ENCODE assay signal across 10 cellular contexts in the genomic region with DNA sequence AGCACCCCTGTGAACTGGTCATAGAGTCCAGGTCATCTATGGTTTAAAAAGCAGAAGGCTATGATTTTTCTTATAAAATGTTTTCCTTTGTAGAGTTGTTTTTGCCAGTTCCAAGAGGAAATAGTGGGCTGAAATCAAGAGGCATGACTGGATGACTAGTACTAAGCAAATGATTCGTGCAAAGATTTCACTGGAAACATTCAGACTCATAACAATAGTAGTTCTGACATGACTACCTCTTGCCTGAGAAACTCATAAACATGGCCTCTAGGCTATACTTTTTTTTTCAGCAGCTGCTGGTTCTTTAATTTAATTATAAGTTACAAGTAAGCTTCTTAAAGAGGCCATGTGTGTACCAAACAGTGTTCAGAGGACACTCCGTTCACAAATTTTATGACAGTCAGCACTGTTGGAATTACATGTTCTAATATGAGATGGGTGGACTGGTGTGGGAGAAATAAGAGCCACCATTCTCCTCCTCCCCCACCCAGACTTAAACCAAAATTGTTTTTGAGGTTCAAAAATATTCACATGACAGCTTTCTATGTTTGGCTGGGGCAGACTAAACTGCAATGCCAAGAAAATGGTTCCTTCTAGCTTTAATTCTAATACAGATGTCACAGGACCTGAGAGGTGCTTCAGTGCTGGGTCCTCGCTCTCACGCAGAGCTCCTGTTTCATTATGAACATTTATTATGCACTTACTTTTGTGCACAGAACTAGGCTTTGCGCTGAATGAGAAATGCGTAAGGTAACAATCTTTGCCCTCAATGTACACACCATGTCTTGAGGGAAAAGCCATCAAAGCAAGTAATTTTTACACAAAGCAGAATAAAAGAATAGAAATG.
DNase-seq lines count a peak whose midpoint lies in the region; ATAC-seq, FAIRE-seq and TF ChIP-seq lines count a peak whose summit lies in the region.
"Had no signal": no experiment of that assay in that cellular context is flagged by ENCODE, and none has a peak within 500 bp of the region (broad histone marks: within the 10 kb centered on the region; RNA-seq: fewer than 3 reads in every experiment).

No MANE protein-coding gene starts in this region.

- H3K27me3 ChIP-seq in osteoblast (ENCODE audit: insufficient read depth, low read length), result no peaks in the 10 kb centered on the region
- H3K27me3 ChIP-seq in prostate gland (replicated peaks; ENCODE audit: insufficient read depth), result no peaks in the 10 kb centered on the region
- no peaks in the 10 kb centered on the region for H3K27me3 ChIP-seq in pancreas

- no peak overlapping the region for H3K4me3 Mint-ChIP-seq in activated CD4-positive, alpha-beta T cell treated with anti-CD3 and anti-CD28 coated beads for 36 hours
- no peak overlapping the region for H3K4me3 Mint-ChIP-seq in effector memory CD8-positive, alpha-beta T cell
- H3K4me3 Mint-ChIP-seq: nephron had no signal

- no peak overlapping the region for H3K4me3 ChIP-seq in osteoblast (ENCODE audit: insufficient read depth, low read length)
- no peak overlapping the region for H3K4me3 ChIP-seq in prostate gland
- H3K4me3 ChIP-seq in pancreas, result no peak overlapping the region
- H3K4me3 ChIP-seq: A549 had no signal

- H2AFZ ChIP-seq in osteoblast (ENCODE audit: low read length), result peak overlapping the region; percentile 66

- intact Hi-C loops in activated CD4-positive, alpha-beta T cell treated with anti-CD3 and anti-CD28 coated beads for 36 hours (cut with DNase I, micrococcal nuclease), result loop anchor here (2.0 to 5.0 kb wide), 3 partner anchors 43 to 278 kb away; no protein-coding TSS in a partner anchor
- intact Hi-C loops in prostate gland (cut with DNase I) (no loop called here), pancreas (cut with DNase I) (no loop called here)

- peaks cover 19% of the 10 kb centered on the region for H3K4me1 Mint-ChIP-seq in activated CD4-positive, alpha-beta T cell treated with anti-CD3 and anti-CD28 coated beads for 36 hours
- H3K4me1 Mint-ChIP-seq in effector memory CD8-positive, alpha-beta T cell (ENCODE audit: low read depth in 2 of 2), result no peaks in the 10 kb centered on the region

- H3K9me3 ChIP-seq in osteoblast (ENCODE audit: low read depth, low read length) (no peaks in the 10 kb centered on the region), prostate gland (no peaks in the 10 kb centered on the region), pancreas (no peaks in the 10 kb centered on the region)
- H3K9me3 ChIP-seq: A549 had no signal

- peak overlapping the region; percentile 66 for H3K27ac Mint-ChIP-seq in activated CD4-positive, alpha-beta T cell treated with anti-CD3 and anti-CD28 coated beads for 36 hours
- H3K27ac Mint-ChIP-seq in effector memory CD8-positive, alpha-beta T cell, result no peak overlapping the region
- H3K27ac Mint-ChIP-seq: nephron had no signal

- no peak for TF ChIP-seq CTCF in osteoblast (IDR thresholded peaks at IDR 0.05; ENCODE audit: extremely low read depth, low read depth, low read length)
- TF ChIP-seq CTCF in prostate gland (IDR thresholded peaks at IDR 0.05), result no peak
- no peak for TF ChIP-seq CTCF in pancreas (IDR thresholded peaks at IDR 0.05)

- WGBS in prostate gland, result 84% methylated on average over 6 of the region's 6 CpGs
- WGBS in pancreas, 2 donors, result 88 to 95% methylated on average over 6 of the region's 6 CpGs

- H3K27me3 Mint-ChIP-seq in activated CD4-positive, alpha-beta T cell treated with anti-CD3 and anti-CD28 coated beads for 36 hours, result peaks cover 2% of the 10 kb centered on the region
- no peaks in the 10 kb centered on the region for H3K27me3 Mint-ChIP-seq in effector memory CD8-positive, alpha-beta T cell

- no peaks in the 10 kb centered on the region for H3K79me2 ChIP-seq in osteoblast (ENCODE audit: insufficient read depth, low read length)

- peak overlapping the region; percentile 29 for H3K4me2 ChIP-seq in osteoblast (ENCODE audit: insufficient read depth, low read length)
- H3K4me2 ChIP-seq: A549 had no signal

- no peaks in the 10 kb centered on the region for H3K36me3 Mint-ChIP-seq in activated CD4-positive, alpha-beta T cell treated with anti-CD3 and anti-CD28 coated beads for 36 hours (ENCODE audit: low read depth)
- no peaks in the 10 kb centered on the region for H3K36me3 Mint-ChIP-seq in effector memory CD8-positive, alpha-beta T cell (ENCODE audit: insufficient read depth)

- peak overlapping the region; percentile 84 for H3K27ac ChIP-seq in osteoblast (ENCODE audit: low read depth, low read length)
- no peak overlapping the region for H3K27ac ChIP-seq in prostate gland
- H3K27ac ChIP-seq in pancreas, result no peak overlapping the region
- H3K27ac ChIP-seq: A549 had no signal

- H3K9me3 Mint-ChIP-seq in activated CD4-positive, alpha-beta T cell treated with anti-CD3 and anti-CD28 coated beads for 36 hours (ENCODE audit: low read depth), result no peaks in the 10 kb centered on the region
- no peaks in the 10 kb centered on the region for H3K9me3 Mint-ChIP-seq in effector memory CD8-positive, alpha-beta T cell
- H3K9me3 Mint-ChIP-seq: nephron had no signal

- H3K36me3 ChIP-seq in osteoblast (ENCODE audit: insufficient read depth, low read length) (no peaks in the 10 kb centered on the region), prostate gland (no peaks in the 10 kb centered on the region), pancreas (no peaks in the 10 kb centered on the region)

- H3K4me1 ChIP-seq in osteoblast (ENCODE audit: insufficient read depth, low read length) (peaks cover 16% of the 10 kb centered on the region), prostate gland (replicated peaks) (no peaks in the 10 kb centered on the region), pancreas (no peaks in the 10 kb centered on the region)
- H3K4me1 ChIP-seq: A549 had no signal

- DNase-seq in activated CD4-positive, alpha-beta T cell treated with anti-CD3 and anti-CD28 coated beads for 36 hours, result peak; percentile 30
- DNase-seq in activated CD4-positive, alpha-beta T cell treated with anti-CD3 and anti-CD28 coated beads for 1 hour, result no peak
- DNase-seq in M059J (ENCODE audit: low read depth) (peak; percentile 57), osteoblast (ENCODE audit: insufficient read length, low spot score, missing footprints) (peak; percentile 83), prostate gland (ENCODE audit: low spot score) (no peak), pancreas (no peak)
- no peak for DNase-seq in effector memory CD8-positive, alpha-beta T cell

- CTCF ChIA-PET in activated CD4-positive, alpha-beta T cell treated with anti-CD3 and anti-CD28 coated beads for 36 hours (lab: Charles Lee), result interaction anchor here (0.8 to 0.9 kb wide), 3 partner anchors 48 to 276 kb away, joined by 3 to 4 read pairs (median 3); no protein-coding TSS in a partner anchor

- POLR2A ChIA-PET in activated CD4-positive, alpha-beta T cell treated with anti-CD3 and anti-CD28 coated beads for 36 hours (lab: Charles Lee), result no interaction called here

- no peaks in the 10 kb centered on the region for H4K20me1 ChIP-seq in osteoblast (ENCODE audit: insufficient read depth, low read length)

- ATAC-seq in activated CD4-positive, alpha-beta T cell treated with anti-CD3 and anti-CD28 coated beads for 36 hours, result peak; percentile 82
- ATAC-seq in HG02588 (IDR thresholded peaks at IDR 0.05; ENCODE audit: unreplicated experiment), result peak; percentile 53
- ATAC-seq in effector memory CD8-positive, alpha-beta T cell (replicated peaks), result no peak
- no peak for ATAC-seq in pancreas
- ATAC-seq: A549 had no signal

- no peak for TF ChIP-seq POLR2A in prostate gland (IDR thresholded peaks at IDR 0.05)

- FAIRE-seq in pancreas (lab: Jason Lieb, UNC), result no peak
- FAIRE-seq: A549 had no signal

Comparison
In these comparisons a context has a peak if more than half of its experiments do, and no peak if none do; other contexts are left out.
1. DNase-seq: peak in activated CD4-positive, alpha-beta T cell treated with anti-CD3 and anti-CD28 coated beads for 36 hours (single experiment), M059J (single experiment) and osteoblast (single experiment); none in activated CD4-positive, alpha-beta T cell treated with anti-CD3 and anti-CD28 coated beads for 1 hour (single experiment), prostate gland (single experiment), effector memory CD8-positive, alpha-beta T cell (0 of 3) and pancreas (0 of 6).
2. ATAC-seq: peak in activated CD4-positive, alpha-beta T cell treated with anti-CD3 and anti-CD28 coated beads for 36 hours (single experiment) and HG02588 (single experiment); none in effector memory CD8-positive, alpha-beta T cell (single experiment) and pancreas (0 of 4).
3. intact Hi-C loops: an anchor here in activated CD4-positive, alpha-beta T cell treated with anti-CD3 and anti-CD28 coated beads for 36 hours (2.0 to 5.0 kb wide); none called in prostate gland and pancreas.